20 cellular contexts compared by ENCODE assay signal in genomic region chr17:81026266-81027036, GRCh38. TPM values are rescaled to one million over a fixed set of nuclear protein-coding genes. Genes with fewer than 3 reads are reported as not detected.
A peak's percentile ranks its signal among the peaks of the same experiment; 100 is the strongest.
DNase-seq lines count a peak whose midpoint lies in the region; ATAC-seq and TF ChIP-seq lines count a peak whose summit lies in the region.
"Had no signal": no experiment of that assay in that cellular context is flagged by ENCODE, and none has a peak within 500 bp of the region (broad histone marks: within the 10 kb centered on the region; RNA-seq: fewer than 3 reads in every experiment).

No MANE protein-coding gene starts in this region.

- H3K9me3 ChIP-seq in psoas muscle: no peaks in the 10 kb centered on the region
- H3K9me3 ChIP-seq: body of pancreas, left lung, pancreas, thoracic aorta had no signal

- peaks cover 0 to 36% (median 17%) of the 10 kb centered on the region in 3 donors for H3K27me3 ChIP-seq in psoas muscle (ENCODE audit: insufficient read depth in 3 of 3, low read length in 2 of 3)

- TF ChIP-seq CTCF in VCaP (conservative IDR thresholded peaks at IDR 0.05) (no peak), psoas muscle (IDR thresholded peaks at IDR 0.05) (no peak)

- peaks cover 33% of the 10 kb centered on the region for H3K4me1 ChIP-seq in psoas muscle

- peak in 1 of 4 donors; percentile 45 for ATAC-seq in psoas muscle
- ATAC-seq in esophagus mucosa: no peak
- no peak for ATAC-seq in GM18907 (IDR thresholded peaks at IDR 0.05; ENCODE audit: unreplicated experiment)
- ATAC-seq: activated CD4-positive, alpha-beta T cell treated with anti-CD3 and anti-CD28 coated beads for 36 hours; body of pancreas; left lung; pancreas had no signal

- H3K36me3 ChIP-seq in psoas muscle (ENCODE audit: insufficient read depth in 1 of 2, low read depth in 1 of 2): no peaks in the 10 kb centered on the region
- H3K36me3 ChIP-seq: left lung, pancreas, thoracic aorta had no signal

- H3K27ac ChIP-seq in VCaP (peak overlapping the region; percentile 24; the same call in 1 of the 2 replicates), psoas muscle (no peak overlapping the region)
- H3K27ac ChIP-seq: body of pancreas, pancreas, thoracic aorta had no signal

- 30 to 44% (median 33%) methylated on average over 31 of the region's 31 CpGs for WGBS in psoas muscle, 3 donors

- intact Hi-C loops in psoas muscle (cut with DNase I): loop anchor here in 1 of 2 donors (10.0 kb wide), 1 partner anchor 218 kb away; no protein-coding TSS in a partner anchor

- peak overlapping the region; percentile 39 for H3K4me3 ChIP-seq in psoas muscle
- H3K4me3 ChIP-seq: body of pancreas, left lung, pancreas, smooth muscle cell, thoracic aorta had no signal

- DNase-seq in D341Med (ENCODE audit: low spot score) (peak; percentile 29), islet precursor cell (peak; percentile 55), psoas muscle (peak; percentile 20 to 52), NCI-H2227 (lab: John Stamatoyannopoulos, UW; ENCODE audit: unreplicated experiment) (no peak)
- DNase-seq in central memory CD4-positive, alpha-beta T cell: no peak
- DNase-seq: activated CD4-positive, alpha-beta T cell treated with anti-CD3 and anti-CD28 coated beads for 36 hours; body of pancreas; CD4-positive, alpha-beta T cell; DMS153; KG1; NCI-H1930; NK-92 treated with Interleukin-12 subunit alpha and Interleukin-12 subunit beta, amount 100 ng/mL, for 24 hours; stimulated activated CD8-positive, alpha-beta memory T cell treated with anti-CD3 and anti-CD28 coated beads, Interleukin-4, amount 100 ng/mL, for 48 hours had no signal

RNA-seq across cellular contexts. Expression of gene BAIAP2, which starts 8.5 kb away (rescaled TPM):
- total RNA-seq in psoas muscle (10 to 100 TPM in 2 of 4 donors, 1 to 10 TPM in 2; 4.7 to 28.9 (median 10.0) TPM), esophagus mucosa (111 TPM)
- polyA plus RNA-seq in psoas muscle: 10 to 100 TPM in 1 of 3 donors, 1 to 10 TPM in 2; 3.9 to 13.5 (median 6.5) TPM

RNA-seq across cellular contexts. Expression of gene CHMP6, which starts 34.8 kb away (rescaled TPM):
- total RNA-seq in psoas muscle: 10 to 100 TPM; 32.0 to 36.9 (median 33.6) TPM
- 10 to 100 TPM; 38.3 to 53.2 (median 45.6) TPM for polyA plus RNA-seq in psoas muscle
- total RNA-seq in esophagus mucosa: 22.2 TPM

Comparison
In these comparisons a context has a peak if more than half of its experiments do, and no peak if none do; other contexts are left out.
1. DNase-seq: peak in D341Med (single experiment), islet precursor cell (single experiment) and psoas muscle (2 of 2); none in NCI-H2227 (single experiment) and central memory CD4-positive, alpha-beta T cell (single experiment).